ENCODE assay signal across 9 cellular contexts in genomic region chr7:115676080-115676479, GRCh38.
A peak's percentile ranks its signal among the peaks of the same experiment; 100 is the strongest.
DNase-seq lines count a peak whose midpoint lies in the region; ATAC-seq, FAIRE-seq and TF ChIP-seq lines count a peak whose summit lies in the region.
"Had no signal": no experiment of that assay in that cellular context is flagged by ENCODE, and none has a peak within 500 bp of the region (broad histone marks: within the 10 kb centered on the region; RNA-seq: fewer than 3 reads in every experiment).

No MANE protein-coding gene starts in this region.

- FAIRE-seq in H54 (lab: Jason Lieb, UNC) = peak; percentile 93

- no peak overlapping the region for H3K27ac Mint-ChIP-seq in stimulated activated memory B cell treated with anti-CD40 and anti-IgM and Interleukin-4, amounts not matched to agents 10 μg/mL and 1 μg/mL and 100 μg/mL, for 72 hours
- H3K27ac Mint-ChIP-seq in activated CD4-positive, alpha-beta memory T cell treated with anti-CD3 and anti-CD28 coated beads, Interleukin-2, amount 10 ng/mL, durations not matched to agents 7 days and 5 days = no peak overlapping the region

- H3K4me1 Mint-ChIP-seq in stimulated activated memory B cell treated with anti-CD40 and anti-IgM and Interleukin-4, amounts not matched to agents 10 μg/mL and 1 μg/mL and 100 μg/mL, for 72 hours = no peaks in the 10 kb centered on the region
- H3K4me1 Mint-ChIP-seq in activated CD4-positive, alpha-beta memory T cell treated with anti-CD3 and anti-CD28 coated beads, Interleukin-2, amount 10 ng/mL, durations not matched to agents 7 days and 5 days = no peaks in the 10 kb centered on the region

- H3K27ac ChIP-seq in 22Rv1 (no peak overlapping the region), SK-N-MC (peak overlapping the region; percentile 52)

- H3K9me3 Mint-ChIP-seq in stimulated activated memory B cell treated with anti-CD40 and anti-IgM and Interleukin-4, amounts not matched to agents 10 μg/mL and 1 μg/mL and 100 μg/mL, for 72 hours = no peaks in the 10 kb centered on the region
- no peaks in the 10 kb centered on the region for H3K9me3 Mint-ChIP-seq in activated CD4-positive, alpha-beta memory T cell treated with anti-CD3 and anti-CD28 coated beads, Interleukin-2, amount 10 ng/mL, durations not matched to agents 7 days and 5 days

- no peak overlapping the region for H3K9ac ChIP-seq in SK-N-MC (ENCODE audit: insufficient read length)

- no peak for TF ChIP-seq POLR2A in H54 (IDR thresholded peaks at IDR 0.05; ENCODE audit: low read depth, low read length)

- no peaks in the 10 kb centered on the region for H3K9me3 ChIP-seq in SK-N-MC (ENCODE audit: low read depth, low read length)

- H3K27me3 Mint-ChIP-seq in stimulated activated memory B cell treated with anti-CD40 and anti-IgM and Interleukin-4, amounts not matched to agents 10 μg/mL and 1 μg/mL and 100 μg/mL, for 72 hours = no peaks in the 10 kb centered on the region
- H3K27me3 Mint-ChIP-seq in activated CD4-positive, alpha-beta memory T cell treated with anti-CD3 and anti-CD28 coated beads, Interleukin-2, amount 10 ng/mL, durations not matched to agents 7 days and 5 days = no peaks in the 10 kb centered on the region

- ATAC-seq in GM19463 (IDR thresholded peaks at IDR 0.05; ENCODE audit: unreplicated experiment) (no peak), GM21529 (IDR thresholded peaks at IDR 0.05; ENCODE audit: unreplicated experiment) (no peak)
- ATAC-seq in stimulated activated memory B cell treated with anti-CD40 and anti-IgM and Interleukin-4, amounts not matched to agents 10 μg/mL and 1 μg/mL and 100 μg/mL, for 72 hours = no peak

- peak overlapping the region; percentile 6 for H3K4me3 ChIP-seq in SK-N-MC
- H3K4me3 ChIP-seq: lung had no signal

- peak; percentile 46 for TF ChIP-seq CTCF in 22Rv1 (IDR thresholded peaks at IDR 0.05)

- CTCF ChIA-PET in activated CD4-positive, alpha-beta memory T cell treated with anti-CD3 and anti-CD28 coated beads, Interleukin-2, amount 10 ng/mL, durations not matched to agents 7 days and 5 days (lab: Charles Lee) = no interaction called here

- no peak overlapping the region for H3K4me3 Mint-ChIP-seq in stimulated activated memory B cell treated with anti-CD40 and anti-IgM and Interleukin-4, amounts not matched to agents 10 μg/mL and 1 μg/mL and 100 μg/mL, for 72 hours
- H3K4me3 Mint-ChIP-seq in activated CD4-positive, alpha-beta memory T cell treated with anti-CD3 and anti-CD28 coated beads, Interleukin-2, amount 10 ng/mL, durations not matched to agents 7 days and 5 days = no peak overlapping the region

- peaks cover 3% of the 10 kb centered on the region; the same call in 1 of the 2 replicates for H3K36me3 ChIP-seq in SK-N-MC (ENCODE audit: insufficient read depth, low read length)

- DNase-seq in H54 (ENCODE audit: insufficient read length, low spot score) (no peak), SK-N-MC (ENCODE audit: low read depth, low spot score) (peak; percentile 73), kidney glomerular epithelial cell (lab: John Stamatoyannopoulos, UW) (peak; percentile 17)
- DNase-seq in activated CD4-positive, alpha-beta memory T cell treated with anti-CD3 and anti-CD28 coated beads, Interleukin-2, amount 10 ng/mL, durations not matched to agents 7 days and 5 days = no peak

- POLR2A ChIA-PET in activated CD4-positive, alpha-beta memory T cell treated with anti-CD3 and anti-CD28 coated beads, Interleukin-2, amount 10 ng/mL, durations not matched to agents 7 days and 5 days (lab: Charles Lee) = no interaction called here

- H3K36me3 Mint-ChIP-seq in stimulated activated memory B cell treated with anti-CD40 and anti-IgM and Interleukin-4, amounts not matched to agents 10 μg/mL and 1 μg/mL and 100 μg/mL, for 72 hours = no peaks in the 10 kb centered on the region
- H3K36me3 Mint-ChIP-seq in activated CD4-positive, alpha-beta memory T cell treated with anti-CD3 and anti-CD28 coated beads, Interleukin-2, amount 10 ng/mL, durations not matched to agents 7 days and 5 days (ENCODE audit: low read depth) = no peaks in the 10 kb centered on the region

Comparison
In these comparisons a context has a peak if more than half of its experiments do, and no peak if none do; other contexts are left out.
1. DNase-seq: peak in SK-N-MC (single experiment) and kidney glomerular epithelial cell (single experiment); none in H54 (single experiment) and activated CD4-positive, alpha-beta memory T cell treated with anti-CD3 and anti-CD28 coated beads, Interleukin-2, amount 10 ng/mL, durations not matched to agents 7 days and 5 days (single experiment).